10 cellular contexts compared by ENCODE assay signal in the genomic region with DNA sequence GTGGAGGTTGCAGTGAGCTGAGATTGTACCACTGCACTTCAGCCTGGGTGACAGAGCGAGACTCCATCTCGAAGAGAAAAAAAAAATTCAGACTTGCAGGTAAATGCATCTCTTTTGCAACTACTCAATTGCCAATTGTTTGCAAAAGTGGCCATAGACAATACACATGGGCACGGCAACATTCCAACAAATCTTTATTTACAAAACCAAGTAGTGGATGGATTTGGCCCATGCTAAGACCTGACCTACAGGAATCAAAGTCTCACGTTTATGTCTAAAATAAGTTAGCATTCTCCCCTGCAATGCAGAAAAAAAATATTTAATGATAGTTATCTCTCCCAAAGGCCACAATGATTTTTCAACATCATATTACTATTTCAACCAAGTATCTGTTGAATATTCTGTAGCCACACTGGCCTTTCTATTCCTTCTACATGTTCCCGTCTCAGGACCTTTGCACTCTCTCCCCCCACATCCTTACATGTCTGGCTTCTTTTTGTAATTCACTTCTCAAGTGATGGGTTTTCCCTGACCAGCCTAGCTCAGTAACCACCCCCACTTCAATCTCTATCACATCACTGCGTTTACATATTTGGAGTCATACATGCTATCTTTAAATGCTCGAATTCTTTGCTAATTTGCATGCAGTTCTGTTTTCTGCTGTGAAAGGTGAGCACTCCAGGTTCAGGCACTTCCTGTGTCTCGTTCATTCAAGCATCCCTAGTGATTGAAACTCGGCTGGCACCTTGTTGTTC. TPM values are rescaled to one million over a fixed set of nuclear protein-coding genes. Genes with fewer than 3 reads are reported as not detected.
A peak's percentile ranks its signal among the peaks of the same experiment; 100 is the strongest.
DNase-seq lines count a peak whose midpoint lies in the region; ATAC-seq, FAIRE-seq and TF ChIP-seq lines count a peak whose summit lies in the region.
"Had no signal": no experiment of that assay in that cellular context is flagged by ENCODE, and none has a peak within 500 bp of the region (broad histone marks: within the 10 kb centered on the region; RNA-seq: fewer than 3 reads in every experiment).

No MANE protein-coding gene starts in this region.

- no peak for TF ChIP-seq EP300 in HepG2 (IDR thresholded peaks at IDR 0.05; ENCODE audit: low read depth in 2 of 2, low read length in 2 of 2)
- TF ChIP-seq EP300 in HepG2 (CRISPR knock-in tag; IDR thresholded peaks at IDR 0.05; ENCODE audit: borderline replicate concordance) = no peak
- no peak for TF ChIP-seq EP300 in transverse colon (IDR thresholded peaks at IDR 0.05; ENCODE audit: low read depth)

- H3K4me1 ChIP-seq in liver (ENCODE audit: control insufficient read depth in 4 of 4, insufficient read depth in 4 of 4, low read length in 3 of 4) (no peaks in the 10 kb centered on the region), HepG2 (ENCODE audit: insufficient read depth, low read length) (no peaks in the 10 kb centered on the region), transverse colon (peaks cover 11 to 22% (median 16%) of the 10 kb centered on the region in 4 donors)

- intact Hi-C loops in HepG2 (cut with micrococcal nuclease; ENCODE audit: unreplicated experiment) (no loop called here), transverse colon (cut with DNase I; ENCODE audit: low total_unique reads) (no loop called here)
- intact Hi-C loops in activated T-helper 2 cell treated with anti-CD3 and anti-CD28 coated beads, Interferon-gamma antibody, Interleukin-2, Interleukin-4, amounts not matched to agents 10 μg/mL and 5 μg/mL and 100 μg/mL, durations not matched to agents 14 hours and 24 hours and 36 hours (cut with micrococcal nuclease) = no loop called here

- H3K9me3 ChIP-seq in liver (ENCODE audit: control insufficient read depth in 4 of 4, low read length in 3 of 4) = no peaks in the 10 kb centered on the region
- H3K9me3 ChIP-seq in HepG2 (ENCODE audit: low read length) = no peaks in the 10 kb centered on the region
- no peaks in the 10 kb centered on the region for H3K9me3 ChIP-seq in transverse colon

- peak overlapping the region; percentile 87 for H3K27ac Mint-ChIP-seq in activated T-helper 2 cell treated with anti-CD3 and anti-CD28 coated beads, Interferon-gamma antibody, Interleukin-2, Interleukin-4, amounts not matched to agents 10 μg/mL and 5 μg/mL and 100 μg/mL, durations not matched to agents 14 hours and 24 hours and 36 hours

- H3K9me3 Mint-ChIP-seq in activated T-helper 2 cell treated with anti-CD3 and anti-CD28 coated beads, Interferon-gamma antibody, Interleukin-2, Interleukin-4, amounts not matched to agents 10 μg/mL and 5 μg/mL and 100 μg/mL, durations not matched to agents 14 hours and 24 hours and 36 hours = no peaks in the 10 kb centered on the region

- H3K4me3 ChIP-seq in liver (ENCODE audit: low read depth in 1 of 3, low read length in 3 of 3) = no peak overlapping the region
- no peak overlapping the region for H3K4me3 ChIP-seq in HepG2 (replicated peaks in 1 of 3; ENCODE audit: insufficient read depth in 1 of 3, low read depth in 2 of 3, low read length in 3 of 3)
- no peak overlapping the region for H3K4me3 ChIP-seq in transverse colon

- H3K27me3 ChIP-seq in liver (ENCODE audit: control insufficient read depth in 4 of 4, insufficient read depth in 4 of 4, low read length in 3 of 4) = no peaks in the 10 kb centered on the region
- H3K27me3 ChIP-seq in HepG2 (ENCODE audit: control insufficient read depth in 1 of 2, insufficient read depth in 2 of 2, low read length in 2 of 2) = no peaks in the 10 kb centered on the region
- no peaks in the 10 kb centered on the region for H3K27me3 ChIP-seq in transverse colon

- H3K4me2 ChIP-seq in HepG2 (ENCODE audit: low read depth, low read length) = no peak overlapping the region

- CTCF ChIA-PET in HepG2 (lab: Yijun Ruan, JAX; ENCODE audit: low intra/inter-chr PET ratio, low total read pairs) = no interaction called here

- H3K36me3 ChIP-seq in liver (ENCODE audit: control insufficient read depth in 4 of 4, insufficient read depth in 3 of 4, low read depth in 1 of 4, low read length in 3 of 4) (peaks cover 0 to 4% (median 0%) of the 10 kb centered on the region in 4 donors), HepG2 (replicated peaks in 1 of 2; ENCODE audit: control insufficient read depth in 1 of 2, insufficient read depth in 2 of 2, low read length in 2 of 2) (0 out of 5 replicates have a peak, but pooled peaks cover 0 to 6% of the 10 kb centered on the region in 2 experiments), transverse colon (no peaks in the 10 kb centered on the region)

- FAIRE-seq in HepG2 (lab: Jason Lieb, UNC) = no peak
- no peak for FAIRE-seq in H54 (lab: Jason Lieb, UNC)

- peaks cover 2% of the 10 kb centered on the region for H3K79me2 ChIP-seq in HepG2 (ENCODE audit: insufficient read depth, low read length)

- no peaks in the 10 kb centered on the region for H4K20me1 ChIP-seq in HepG2 (ENCODE audit: insufficient read depth, low read length)

- H3K36me3 Mint-ChIP-seq in activated T-helper 2 cell treated with anti-CD3 and anti-CD28 coated beads, Interferon-gamma antibody, Interleukin-2, Interleukin-4, amounts not matched to agents 10 μg/mL and 5 μg/mL and 100 μg/mL, durations not matched to agents 14 hours and 24 hours and 36 hours (ENCODE audit: low read depth) = peaks cover 74% of the 10 kb centered on the region

- peak overlapping the region; percentile 50 for H3K4me3 Mint-ChIP-seq in activated T-helper 2 cell treated with anti-CD3 and anti-CD28 coated beads, Interferon-gamma antibody, Interleukin-2, Interleukin-4, amounts not matched to agents 10 μg/mL and 5 μg/mL and 100 μg/mL, durations not matched to agents 14 hours and 24 hours and 36 hours (ENCODE audit: low read depth)

- BruUV-seq in HepG2 (replicated peaks; lab: Mats Ljungman, UMichigan) = no TSS peak

- no peak for DNase-seq in HepG2 (ENCODE audit: low spot score)
- no peak for DNase-seq in activated T-helper 2 cell treated with anti-CD3 and anti-CD28 coated beads, Interferon-gamma antibody, Interleukin-2, Interleukin-4, amounts not matched to agents 10 μg/mL and 5 μg/mL and 100 μg/mL, durations not matched to agents 14 hours and 24 hours and 36 hours (ENCODE audit: low spot score)
- DNase-seq in transverse colon = peak; percentile 50
- DNase-seq in GOT3 (lab: John Stamatoyannopoulos, UW) = no peak
- DNase-seq in H54 (ENCODE audit: insufficient read length, low spot score) = no peak
- no peak for DNase-seq in stimulated activated CD4-positive, alpha-beta T cell treated with anti-CD3 and anti-CD28 coated beads, Interleukin-12 subunit alpha, Interleukin-12 subunit beta, amount 100 ng/mL, for 4 hours
- DNase-seq: cerebellar nuclear complex, NCI-H2107 had no signal

- in situ Hi-C loops in HepG2 (cut with HindIII; ENCODE audit: extremely low pct_ligation_motif_present, low pct_unique_long_range_greater_than_20kb) (no loop called here), transverse colon (cut with MboI; ENCODE audit: low pct_ligation_motif_present in 1 of 4, low pct_unique_long_range_greater_than_20kb in 1 of 4, low sequenced_read_pairs in 3 of 4) (no loop called here)

- WGBS in liver = 75% methylated on average over 9 of the region's 9 CpGs
- WGBS in HepG2 (ENCODE audit: low lambda C conversion rate) = 90% methylated on average over 9 of the region's 9 CpGs
- WGBS in transverse colon (ENCODE audit: low coverage in 1 of 2), 2 donors = 70 to 80% methylated on average over 9 of the region's 9 CpGs

- no peaks in the 10 kb centered on the region for H3K27me3 Mint-ChIP-seq in activated T-helper 2 cell treated with anti-CD3 and anti-CD28 coated beads, Interferon-gamma antibody, Interleukin-2, Interleukin-4, amounts not matched to agents 10 μg/mL and 5 μg/mL and 100 μg/mL, durations not matched to agents 14 hours and 24 hours and 36 hours (ENCODE audit: low read depth)

- H2AFZ ChIP-seq in HepG2 (ENCODE audit: low read length) = no peak overlapping the region

- TF ChIP-seq RAD21 in liver (IDR thresholded peaks at IDR 0.05) = peak in 1 of 2 donors; percentile 4
- TF ChIP-seq RAD21 in HepG2 (CRISPR knock-in tag; IDR thresholded peaks at IDR 0.05) = no peak

- ATAC-seq in HepG2 (no peak), HG03045 (IDR thresholded peaks at IDR 0.05; ENCODE audit: unreplicated experiment) (peak; percentile 55)

- TF ChIP-seq POLR2A in HepG2 (IDR thresholded peaks at IDR 0.05; ENCODE audit: insufficient read depth in 1 of 2, low read depth in 2 of 2, low read length in 2 of 2) = no peak
- no peak for TF ChIP-seq POLR2A in transverse colon (IDR thresholded peaks at IDR 0.05)
- no peak for TF ChIP-seq POLR2A in H54 (IDR thresholded peaks at IDR 0.05; ENCODE audit: low read depth, low read length)

- peaks cover 46% of the 10 kb centered on the region for H3K4me1 Mint-ChIP-seq in activated T-helper 2 cell treated with anti-CD3 and anti-CD28 coated beads, Interferon-gamma antibody, Interleukin-2, Interleukin-4, amounts not matched to agents 10 μg/mL and 5 μg/mL and 100 μg/mL, durations not matched to agents 14 hours and 24 hours and 36 hours (ENCODE audit: low read depth)

- H3K9ac ChIP-seq in liver (ENCODE audit: low read depth in 1 of 2, low read length in 2 of 2) (no peak overlapping the region), HepG2 (ENCODE audit: insufficient read depth, low read depth, low read length) (no peak overlapping the region)

- H3K27ac ChIP-seq in liver (ENCODE audit: low read depth in 1 of 2, low read length in 2 of 2) = no peak overlapping the region
- H3K27ac ChIP-seq in HepG2 (ENCODE audit: extremely low read length, insufficient read depth, low read length) = no peak overlapping the region
- peak overlapping the region; percentile 59 to 81 (median 75) for H3K27ac ChIP-seq in transverse colon

- no peak for TF ChIP-seq CTCF in liver (IDR thresholded peaks at IDR 0.05; ENCODE audit: low read depth, low read length, missing input control)
- TF ChIP-seq CTCF in HepG2 (CRISPR knock-in tag; IDR thresholded peaks at IDR 0.05) = no peak
- no peak for TF ChIP-seq CTCF in transverse colon (IDR thresholded peaks at IDR 0.05)

- POLR2A ChIA-PET in HepG2 (lab: Yijun Ruan, JAX) = no interaction called here

RNA-seq across cellular contexts. Expression of a gene that starts 54.2 kb away (rescaled TPM):
- total RNA-seq in liver (10 to 100 TPM; 15.0 to 15.6 TPM), HepG2 (2016; rRNA removed; fragmentation: Illumina TruSeq; extraction: Trizol) (19.5 and 22.9 TPM in 2 replicates), transverse colon (100 to 1,000 TPM in 1 of 4 donors, 10 to 100 TPM in 3; 38.5 to 114 (median 62.9) TPM)
- polyA plus RNA-seq in liver (1 to 10 TPM; 6.6 to 9.7 TPM), HepG2 (2011; rRNA removed) (5.2 and 5.4 TPM in 2 replicates)
- total RNA-seq in HepG2 (2016; cell fraction: cytosol; rRNA removed; fragmentation: Illumina TruSeq; extraction: Trizol; ENCODE audit: low read depth) = 3.8 and 5.7 TPM in 2 replicates
- 17.1 and 17.3 TPM in 2 replicates for total RNA-seq in HepG2 (2016; cell fraction: insoluble cytoplasmic fraction; rRNA removed; fragmentation: Illumina TruSeq; extraction: Trizol)
- 10.5 and 11.1 TPM in 2 replicates for total RNA-seq in HepG2 (2016; cell fraction: membrane; rRNA removed; fragmentation: Illumina TruSeq; extraction: Trizol)
- 13.3 and 16.8 TPM in 2 replicates for total RNA-seq in HepG2 (2016; cell fraction: nucleus; rRNA removed; fragmentation: Illumina TruSeq; extraction: Trizol)
- polyA plus RNA-seq in HepG2 (2011; cell fraction: cytosol; rRNA removed) = 2.8 and 3.6 TPM in 2 replicates
- 4.9 and 7.3 TPM in 2 replicates for polyA plus RNA-seq in HepG2 (2011; cell fraction: nucleus; rRNA removed)
- 8.6 and 13.9 TPM in 2 replicates for polyA plus RNA-seq in HepG2 (2012)
- 1.9 and 2.3 TPM in 2 replicates for polyA plus RNA-seq in HepG2 (2016; cell fraction: cytosol; fragmentation: Illumina TruSeq; extraction: Trizol; ENCODE audit: low read depth)
- 13.0 and 16.7 TPM in 2 replicates for polyA plus RNA-seq in HepG2 (2016; cell fraction: insoluble cytoplasmic fraction; fragmentation: Illumina TruSeq; extraction: Trizol; ENCODE audit: low read depth)
- polyA plus RNA-seq in HepG2 (2016; cell fraction: membrane; fragmentation: Illumina TruSeq; extraction: Trizol; ENCODE audit: low read depth) = 4.3 and 5.1 TPM in 2 replicates
- 18.7 and 22.4 TPM in 2 replicates for polyA plus RNA-seq in HepG2 (2016; cell fraction: nucleus; fragmentation: Illumina TruSeq; extraction: Trizol; ENCODE audit: insufficient read depth, low read depth)
- 4.4 and 10.2 TPM in 2 replicates for polyA minus RNA-seq in HepG2 (2011; rRNA and poly(A)+ RNA removed; ENCODE audit: low replicate concordance)
- 8.5 and 10.5 TPM in 2 replicates for polyA minus RNA-seq in HepG2 (2011; cell fraction: cytosol; rRNA and poly(A)+ RNA removed)
- 15.5 and 21.8 TPM in 2 replicates for polyA minus RNA-seq in HepG2 (2011; cell fraction: nucleus; rRNA and poly(A)+ RNA removed)
- 358 and 359 TPM in 2 replicates for total RNA-seq in activated T-helper 2 cell treated with anti-CD3 and anti-CD28 coated beads, Interferon-gamma antibody, Interleukin-2, Interleukin-4, amounts not matched to agents 10 μg/mL and 5 μg/mL and 100 μg/mL, durations not matched to agents 14 hours and 24 hours and 36 hours

Comparison
In these comparisons a context has a peak if more than half of its experiments do, and no peak if none do; other contexts are left out.
1. H3K27ac ChIP-seq: peak in transverse colon (4 of 4); none in liver (0 of 2) and HepG2 (single experiment).